Comparison of ENCODE assay signal across 10 cellular contexts in the genomic region with DNA sequence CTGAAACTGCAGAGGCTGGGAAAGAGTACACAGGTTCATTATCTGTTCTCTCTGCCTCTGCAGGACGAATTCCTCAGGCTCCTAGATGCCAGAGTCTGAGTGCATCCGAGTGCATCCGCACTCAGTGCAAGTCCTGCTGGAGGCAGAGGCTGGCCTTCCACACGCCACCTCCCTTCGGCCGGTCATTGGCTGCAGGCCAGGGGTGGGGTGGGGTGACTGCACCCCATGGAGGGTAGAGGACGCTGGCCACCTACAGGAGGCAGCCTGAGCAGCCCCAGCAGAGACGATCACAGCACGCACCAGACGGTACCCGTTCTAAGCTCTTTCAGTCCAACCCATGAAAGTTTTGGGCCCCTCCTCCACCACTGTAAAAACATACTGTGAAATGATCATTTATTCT. TPM values are rescaled to one million over a fixed set of nuclear protein-coding genes. Genes with fewer than 3 reads are reported as not detected.
DNase-seq lines count a peak whose midpoint lies in the region; ATAC-seq and TF ChIP-seq lines count a peak whose summit lies in the region.
"Had no signal": no experiment of that assay in that cellular context is flagged by ENCODE, and none has a peak within 500 bp of the region (broad histone marks: within the 10 kb centered on the region; RNA-seq: fewer than 3 reads in every experiment).

No MANE protein-coding gene starts in this region.

- no peaks in the 10 kb centered on the region for H3K27me3 ChIP-seq in tibial nerve

- DNase-seq in HUDEP-2 (lab: John Stamatoyannopoulos, UW; ENCODE audit: unreplicated experiment in 76 of 76) (peak in 68 of 76 experiments; percentile 13 to 88 (median 58)), caudate nucleus (lab: John Stamatoyannopoulos, UW) (peak in 52 of 61 donors; percentile 24 to 83 (median 58)), iPS-NIHi11 (ENCODE audit: low spot score) (peak; percentile 85), retinal pigment epithelial cell (ENCODE audit: low read depth) (no peak), tibial nerve (ENCODE audit: low spot score in 2 of 2) (no peak), SW 1271 (lab: John Stamatoyannopoulos, UW) (no peak)
- DNase-seq in activated T-cell treated with anti-CD3 and anti-CD28 coated beads, Interleukin-2, amount 50 U/mL, for 48 hours = no peak
- DNase-seq: activated CD8-positive, alpha-beta T cell treated with anti-CD3 and anti-CD28 coated beads for 36 hours; naive thymus-derived CD4-positive, alpha-beta T cell had no signal

- ATAC-seq in HG03025 (IDR thresholded peaks at IDR 0.05; ENCODE audit: low FRiP score, unreplicated experiment) = no peak
- ATAC-seq: activated CD8-positive, alpha-beta T cell treated with anti-CD3 and anti-CD28 coated beads for 36 hours; naive thymus-derived CD4-positive, alpha-beta T cell had no signal

- peaks cover 0 to 38% (median 9%) of the 10 kb centered on the region in 4 donors for H3K4me1 ChIP-seq in tibial nerve

- TF ChIP-seq EP300 in tibial nerve (IDR thresholded peaks at IDR 0.05) = no peak

- TF ChIP-seq CTCF in retinal pigment epithelial cell (conservative IDR thresholded peaks at IDR 0.05; ENCODE audit: low read depth, low read length) = peak; percentile 38
- peak in 1 of 5 experiments; percentile 9 for TF ChIP-seq CTCF in tibial nerve (IDR thresholded peaks at IDR 0.05)

- no peak overlapping the region for H3K4me3 ChIP-seq in retinal pigment epithelial cell (ENCODE audit: low read length)
- H3K4me3 ChIP-seq in tibial nerve = no peak overlapping the region

- no peak for TF ChIP-seq POLR2A in tibial nerve (IDR thresholded peaks at IDR 0.05)

- no peaks in the 10 kb centered on the region for H3K9me3 ChIP-seq in tibial nerve

- peaks cover 0 to 51% (median 0%) of the 10 kb centered on the region in 3 donors for H3K36me3 ChIP-seq in tibial nerve

- WGBS in tibial nerve, 2 donors = 27 to 30% methylated on average over 11 of the region's 11 CpGs

- peak overlapping the region; percentile 63 for H3K27ac ChIP-seq in caudate nucleus (ENCODE audit: low read depth, low read length)
- no peak overlapping the region for H3K27ac ChIP-seq in tibial nerve

RNA-seq across cellular contexts. Expression of a gene that starts 11.7 kb away (rescaled TPM):
- 10 to 100 TPM; 41.1 to 59.4 (median 54.8) TPM for total RNA-seq in tibial nerve

RNA-seq across cellular contexts. Expression of a gene that starts 22.4 kb away (rescaled TPM):
- total RNA-seq in tibial nerve = under 1 TPM in 3 of 4 donors, not detected in 1; 0.21 to 0.60 (median 0.44) TPM
- total RNA-seq: naive thymus-derived CD4-positive, alpha-beta T cell had no signal

RNA-seq across cellular contexts. Expression of a gene that starts 52.1 kb away (rescaled TPM):
- total RNA-seq in tibial nerve = 10 to 100 TPM; 29.8 to 70.1 (median 53.7) TPM

Comparison
In these comparisons a context has a peak if more than half of its experiments do, and no peak if none do; other contexts are left out.
1. DNase-seq: peak in HUDEP-2 (68 of 76), caudate nucleus (52 of 61) and iPS-NIHi11 (single experiment); none in retinal pigment epithelial cell (single experiment), tibial nerve (0 of 2), SW 1271 (0 of 2) and activated T-cell treated with anti-CD3 and anti-CD28 coated beads, Interleukin-2, amount 50 U/mL, for 48 hours (0 of 2).